Comparison of ENCODE assay signal across 22 cellular contexts in genomic region chr16:56137269-56137668, GRCh38. TPM values are rescaled to one million over a fixed set of nuclear protein-coding genes. Genes with fewer than 3 reads are reported as not detected.
A peak's percentile ranks its signal among the peaks of the same experiment; 100 is the strongest.
DNase-seq lines count a peak whose midpoint lies in the region; ATAC-seq and TF ChIP-seq lines count a peak whose summit lies in the region.
"Had no signal": no experiment of that assay in that cellular context is flagged by ENCODE, and none has a peak within 500 bp of the region (broad histone marks: within the 10 kb centered on the region; RNA-seq: fewer than 3 reads in every experiment).

No MANE protein-coding gene starts in this region.

- H3K9me3 ChIP-seq in WERI-Rb-1 (ENCODE audit: severe bottlenecking) (no peaks in the 10 kb centered on the region), neural progenitor cell (ENCODE audit: low read depth) (no peaks in the 10 kb centered on the region)
- H3K9me3 ChIP-seq: Caco-2 had no signal

- no peaks in the 10 kb centered on the region for H4K20me1 ChIP-seq in neural progenitor cell (ENCODE audit: low read depth)

- H3K27ac ChIP-seq in WERI-Rb-1 (no peak overlapping the region), neural progenitor cell (no peak overlapping the region)
- H3K27ac ChIP-seq: C4-2B, KMS-11 had no signal

- no peak overlapping the region for H3K4me3 Mint-ChIP-seq in activated CD8-positive, alpha-beta T cell treated with anti-CD3 and anti-CD28 coated beads for 36 hours
- no peak overlapping the region for H3K4me3 Mint-ChIP-seq in activated CD8-positive, alpha-beta T cell treated with anti-CD3 and anti-CD28 coated beads, Interleukin-2, amount 10 ng/mL, durations not matched to agents 7 days and 5 days
- H3K4me3 Mint-ChIP-seq in HFFc6 (peak overlapping the region; percentile 32; the same call in 1 of the 2 replicates), neural progenitor cell (no peak overlapping the region), WTC11 (no peak overlapping the region)

- CTCF ChIA-PET in activated CD8-positive, alpha-beta T cell treated with anti-CD3 and anti-CD28 coated beads for 36 hours (lab: Charles Lee) = no interaction called here
- CTCF ChIA-PET in activated CD8-positive, alpha-beta T cell treated with anti-CD3 and anti-CD28 coated beads, Interleukin-2, amount 10 ng/mL, durations not matched to agents 7 days and 5 days (lab: Charles Lee) = no interaction called here
- CTCF ChIA-PET in WTC11 (lab: Charles Lee) = interaction anchor here (0.6 kb wide), 1 partner anchor 40 kb away, joined by 3 read pairs; no protein-coding TSS in a partner anchor

- intact Hi-C loops in activated CD8-positive, alpha-beta T cell treated with anti-CD3 and anti-CD28 coated beads for 36 hours (cut with micrococcal nuclease) = no loop called here

- H3K27me3 Mint-ChIP-seq in activated CD8-positive, alpha-beta T cell treated with anti-CD3 and anti-CD28 coated beads for 36 hours = peaks cover 12% of the 10 kb centered on the region
- peaks cover 34% of the 10 kb centered on the region for H3K27me3 Mint-ChIP-seq in activated CD8-positive, alpha-beta T cell treated with anti-CD3 and anti-CD28 coated beads, Interleukin-2, amount 10 ng/mL, durations not matched to agents 7 days and 5 days (ENCODE audit: low read depth)
- no peaks in the 10 kb centered on the region for H3K27me3 Mint-ChIP-seq in HFFc6 (ENCODE audit: insufficient read depth)
- H3K27me3 Mint-ChIP-seq in neural progenitor cell (ENCODE audit: insufficient read depth, low read depth) = peaks cover 2% of the 10 kb centered on the region
- peaks cover 6% of the 10 kb centered on the region; the same call in 1 of the 2 replicates for H3K27me3 Mint-ChIP-seq in WTC11 (ENCODE audit: low read depth)

- H3K4me2 ChIP-seq in neural progenitor cell = no peak overlapping the region
- H3K4me2 ChIP-seq: KMS-11 had no signal

- H3K4me1 ChIP-seq in neural progenitor cell = no peaks in the 10 kb centered on the region
- H3K4me1 ChIP-seq: Caco-2 had no signal

- H3K36me3 Mint-ChIP-seq in activated CD8-positive, alpha-beta T cell treated with anti-CD3 and anti-CD28 coated beads for 36 hours (ENCODE audit: low read depth) = no peaks in the 10 kb centered on the region
- H3K36me3 Mint-ChIP-seq in activated CD8-positive, alpha-beta T cell treated with anti-CD3 and anti-CD28 coated beads, Interleukin-2, amount 10 ng/mL, durations not matched to agents 7 days and 5 days (ENCODE audit: low read depth) = no peaks in the 10 kb centered on the region
- H3K36me3 Mint-ChIP-seq in HFFc6 (ENCODE audit: low read depth) (no peaks in the 10 kb centered on the region), neural progenitor cell (no peaks in the 10 kb centered on the region), WTC11 (no peaks in the 10 kb centered on the region)

- no peaks in the 10 kb centered on the region for H3F3A ChIP-seq in neural progenitor cell (ENCODE audit: low read depth)

- no peak overlapping the region for H3K9ac ChIP-seq in neural progenitor cell
- H3K9ac ChIP-seq: KMS-11 had no signal

- TF ChIP-seq CTCF in activated CD8-positive, alpha-beta T cell treated with anti-CD3 and anti-CD28 coated beads for 36 hours (IDR thresholded peaks at IDR 0.05) = no peak
- TF ChIP-seq CTCF in HFFc6 (IDR thresholded peaks at IDR 0.05) (no peak), WERI-Rb-1 (IDR thresholded peaks at IDR 0.05; ENCODE audit: low read depth, low read length) (no peak), neural progenitor cell (IDR thresholded peaks at IDR 0.05) (no peak), WTC11 (IDR thresholded peaks at IDR 0.05) (no peak)

- no peak overlapping the region for H3K27ac Mint-ChIP-seq in activated CD8-positive, alpha-beta T cell treated with anti-CD3 and anti-CD28 coated beads for 36 hours
- H3K27ac Mint-ChIP-seq in activated CD8-positive, alpha-beta T cell treated with anti-CD3 and anti-CD28 coated beads, Interleukin-2, amount 10 ng/mL, durations not matched to agents 7 days and 5 days = no peak overlapping the region
- H3K27ac Mint-ChIP-seq in HFFc6 (no peak overlapping the region), neural progenitor cell (no peak overlapping the region), WTC11 (no peak overlapping the region)

- peaks cover 6% of the 10 kb centered on the region for H3K4me1 Mint-ChIP-seq in activated CD8-positive, alpha-beta T cell treated with anti-CD3 and anti-CD28 coated beads for 36 hours (ENCODE audit: low read depth)
- H3K4me1 Mint-ChIP-seq in activated CD8-positive, alpha-beta T cell treated with anti-CD3 and anti-CD28 coated beads, Interleukin-2, amount 10 ng/mL, durations not matched to agents 7 days and 5 days (ENCODE audit: low read depth) = peaks cover 5% of the 10 kb centered on the region
- H3K4me1 Mint-ChIP-seq in HFFc6 (ENCODE audit: low read depth) (no peaks in the 10 kb centered on the region), neural progenitor cell (no peaks in the 10 kb centered on the region), WTC11 (no peaks in the 10 kb centered on the region)

- no peaks in the 10 kb centered on the region for H3K79me2 ChIP-seq in neural progenitor cell (ENCODE audit: low read depth)

- H3K36me3 ChIP-seq in WERI-Rb-1 = no peaks in the 10 kb centered on the region
- no peaks in the 10 kb centered on the region for H3K36me3 ChIP-seq in neural progenitor cell

- H3K4me3 ChIP-seq in WERI-Rb-1 (ENCODE audit: low read depth, low read length) (peak overlapping the region; percentile 25), neural progenitor cell (no peak overlapping the region)

- peak overlapping the region; percentile 31 for H2AFZ ChIP-seq in neural progenitor cell (replicated peaks)

- ATAC-seq in activated CD8-positive, alpha-beta T cell treated with anti-CD3 and anti-CD28 coated beads for 36 hours = peak; percentile 24
- no peak for ATAC-seq in activated CD8-positive, alpha-beta T cell treated with anti-CD3 and anti-CD28 coated beads, Interleukin-2, amount 10 ng/mL, durations not matched to agents 7 days and 5 days
- no peak for ATAC-seq in WTC11
- ATAC-seq: Panc1, SK-N-SH treated with all-trans-retinoic acid at 6 μM for 48 hours had no signal

- DNase-seq in activated CD8-positive, alpha-beta T cell treated with anti-CD3 and anti-CD28 coated beads for 36 hours = no peak
- DNase-seq in activated CD8-positive, alpha-beta T cell treated with anti-CD3 and anti-CD28 coated beads, Interleukin-2, amount 10 ng/mL, durations not matched to agents 7 days and 5 days = no peak
- no peak for DNase-seq in HFFc6
- DNase-seq in WERI-Rb-1 = no peak
- no peak for DNase-seq in neural progenitor cell (ENCODE audit: low spot score)
- DNase-seq in NCI-H1105 (lab: John Stamatoyannopoulos, UW) = no peak
- DNase-seq in cerebellar nuclear complex (lab: John Stamatoyannopoulos, UW) = no peak
- no peak for DNase-seq in WTC11 (ENCODE audit: low spot score)
- DNase-seq: Caco-2, DMS53, MM.1S, NCI-H1417, NCI-H1930, NCI-H2171, NCI-H446 treated with DMSO at 0.1 percent for 48 hours, NCI-H748 treated with DMSO at 0.1 percent for 48 hours, Right ventricle myocardium superior had no signal

- no peaks in the 10 kb centered on the region for H3K9me3 Mint-ChIP-seq in activated CD8-positive, alpha-beta T cell treated with anti-CD3 and anti-CD28 coated beads for 36 hours
- H3K9me3 Mint-ChIP-seq in activated CD8-positive, alpha-beta T cell treated with anti-CD3 and anti-CD28 coated beads, Interleukin-2, amount 10 ng/mL, durations not matched to agents 7 days and 5 days (ENCODE audit: insufficient read depth) = no peaks in the 10 kb centered on the region
- H3K9me3 Mint-ChIP-seq in HFFc6 (no peaks in the 10 kb centered on the region), neural progenitor cell (no peaks in the 10 kb centered on the region), WTC11 (peaks cover 4% of the 10 kb centered on the region; the same call in 1 of the 2 replicates)

- H3K27me3 ChIP-seq in WERI-Rb-1 (ENCODE audit: insufficient read depth, low read depth, severe bottlenecking) = no peaks in the 10 kb centered on the region
- H3K27me3 ChIP-seq in neural progenitor cell = no peaks in the 10 kb centered on the region

- POLR2A ChIA-PET in activated CD8-positive, alpha-beta T cell treated with anti-CD3 and anti-CD28 coated beads for 36 hours (lab: Charles Lee) = no interaction called here
- POLR2A ChIA-PET in activated CD8-positive, alpha-beta T cell treated with anti-CD3 and anti-CD28 coated beads, Interleukin-2, amount 10 ng/mL, durations not matched to agents 7 days and 5 days (lab: Charles Lee) = no interaction called here
- POLR2A ChIA-PET in WTC11 (lab: Charles Lee) = no interaction called here

TF ChIP-seq in WTC11, 78 proteins besides CTCF, POLR2A, EP300 and RAD21:
- no peak for TF ChIP-seq ZNF317 (CRISPR knock-in tag; IDR thresholded peaks at IDR 0.05; ENCODE audit: borderline replicate concordance, low read depth)
- TF ChIP-seq, protein P1, sequence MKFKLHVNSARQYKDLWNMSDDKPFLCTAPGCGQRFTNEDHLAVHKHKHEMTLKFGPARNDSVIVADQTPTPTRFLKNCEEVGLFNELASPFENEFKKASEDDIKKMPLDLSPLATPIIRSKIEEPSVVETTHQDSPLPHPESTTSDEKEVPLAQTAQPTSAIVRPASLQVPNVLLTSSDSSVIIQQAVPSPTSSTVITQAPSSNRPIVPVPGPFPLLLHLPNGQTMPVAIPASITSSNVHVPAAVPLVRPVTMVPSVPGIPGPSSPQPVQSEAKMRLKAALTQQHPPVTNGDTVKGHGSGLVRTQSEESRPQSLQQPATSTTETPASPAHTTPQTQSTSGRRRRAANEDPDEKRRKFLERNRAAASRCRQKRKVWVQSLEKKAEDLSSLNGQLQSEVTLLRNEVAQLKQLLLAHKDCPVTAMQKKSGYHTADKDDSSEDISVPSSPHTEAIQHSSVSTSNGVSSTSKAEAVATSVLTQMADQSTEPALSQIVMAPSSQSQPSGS (CRISPR knock-in tag; IDR thresholded peaks at IDR 0.05; ENCODE audit: borderline replicate concordance, low read depth) = no peak

RNA-seq across cellular contexts. Expression of gene GNAO1, which starts 54.0 kb away (rescaled TPM):
- 1 to 10 TPM; 2.3 to 2.4 TPM for total RNA-seq in activated CD8-positive, alpha-beta T cell treated with anti-CD3 and anti-CD28 coated beads for 36 hours
- total RNA-seq in activated CD8-positive, alpha-beta T cell treated with anti-CD3 and anti-CD28 coated beads, Interleukin-2, amount 10 ng/mL, durations not matched to agents 7 days and 5 days = 1 to 10 TPM; 2.7 TPM
- under 1 TPM in 5 of 6 experiments, not detected in 1; 0.07 to 0.48 (median 0.37) TPM for total RNA-seq in HFFc6 (2021; fragmentation: NEBNext Ultra II Directional; extraction: Animal tissue kit (Norgen Biotek cat#: 25700))
- total RNA-seq in neural progenitor cell (ENCODE audit: low replicate concordance) = 1.9 and 3.2 TPM in 2 replicates
- total RNA-seq in WTC11 (2021) = 22.9 to 30.6 TPM (median 23.6 TPM) in 3 replicates
- total RNA-seq: A172 had no signal
